In the genomic region with DNA sequence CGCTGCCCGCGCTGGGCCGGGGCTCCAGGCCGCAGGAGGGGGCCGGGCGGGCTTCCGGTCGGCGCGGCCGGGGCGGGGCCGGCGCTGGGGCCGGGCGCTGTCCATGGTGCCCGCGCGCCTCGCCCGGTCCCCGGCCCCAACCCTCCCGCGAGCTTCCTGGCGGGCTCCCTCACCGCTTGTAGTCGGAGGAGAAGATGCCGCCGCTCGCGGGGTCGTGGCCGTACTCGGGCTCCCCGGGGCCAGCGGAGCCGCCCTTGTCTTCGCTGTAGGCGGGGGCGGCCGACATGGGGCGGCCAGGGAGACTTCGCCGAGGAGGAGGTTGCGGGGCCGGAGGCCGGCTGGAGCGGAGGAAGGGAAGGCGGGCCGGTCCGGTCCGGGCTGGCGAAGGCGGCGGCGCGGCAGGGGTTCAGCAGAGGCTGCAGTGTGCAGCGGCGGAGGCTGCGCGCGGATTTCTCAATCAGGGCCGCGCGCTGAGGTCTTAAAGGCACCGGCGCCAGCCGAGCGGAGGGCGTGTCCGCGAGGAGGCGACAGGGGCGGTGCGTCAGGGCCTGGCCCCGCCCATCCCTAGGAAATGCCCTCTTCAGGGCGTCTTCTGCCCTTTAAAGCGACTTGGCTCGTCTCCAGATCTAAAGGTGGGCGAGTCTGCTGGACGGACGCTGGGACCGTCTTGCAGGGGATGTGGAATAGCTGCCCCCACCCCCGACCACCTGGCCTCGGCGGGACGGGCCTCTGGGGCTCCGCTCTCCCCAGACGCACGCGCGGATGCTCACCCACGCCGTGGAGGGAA, we compare ENCODE assay signal across 8 cellular contexts. TPM values are rescaled to one million over a fixed set of nuclear protein-coding genes. Genes with fewer than 3 reads are reported as not detected.
DNase-seq lines count a peak whose midpoint lies in the region; TF ChIP-seq lines count a peak whose summit lies in the region.

A gene with protein sequence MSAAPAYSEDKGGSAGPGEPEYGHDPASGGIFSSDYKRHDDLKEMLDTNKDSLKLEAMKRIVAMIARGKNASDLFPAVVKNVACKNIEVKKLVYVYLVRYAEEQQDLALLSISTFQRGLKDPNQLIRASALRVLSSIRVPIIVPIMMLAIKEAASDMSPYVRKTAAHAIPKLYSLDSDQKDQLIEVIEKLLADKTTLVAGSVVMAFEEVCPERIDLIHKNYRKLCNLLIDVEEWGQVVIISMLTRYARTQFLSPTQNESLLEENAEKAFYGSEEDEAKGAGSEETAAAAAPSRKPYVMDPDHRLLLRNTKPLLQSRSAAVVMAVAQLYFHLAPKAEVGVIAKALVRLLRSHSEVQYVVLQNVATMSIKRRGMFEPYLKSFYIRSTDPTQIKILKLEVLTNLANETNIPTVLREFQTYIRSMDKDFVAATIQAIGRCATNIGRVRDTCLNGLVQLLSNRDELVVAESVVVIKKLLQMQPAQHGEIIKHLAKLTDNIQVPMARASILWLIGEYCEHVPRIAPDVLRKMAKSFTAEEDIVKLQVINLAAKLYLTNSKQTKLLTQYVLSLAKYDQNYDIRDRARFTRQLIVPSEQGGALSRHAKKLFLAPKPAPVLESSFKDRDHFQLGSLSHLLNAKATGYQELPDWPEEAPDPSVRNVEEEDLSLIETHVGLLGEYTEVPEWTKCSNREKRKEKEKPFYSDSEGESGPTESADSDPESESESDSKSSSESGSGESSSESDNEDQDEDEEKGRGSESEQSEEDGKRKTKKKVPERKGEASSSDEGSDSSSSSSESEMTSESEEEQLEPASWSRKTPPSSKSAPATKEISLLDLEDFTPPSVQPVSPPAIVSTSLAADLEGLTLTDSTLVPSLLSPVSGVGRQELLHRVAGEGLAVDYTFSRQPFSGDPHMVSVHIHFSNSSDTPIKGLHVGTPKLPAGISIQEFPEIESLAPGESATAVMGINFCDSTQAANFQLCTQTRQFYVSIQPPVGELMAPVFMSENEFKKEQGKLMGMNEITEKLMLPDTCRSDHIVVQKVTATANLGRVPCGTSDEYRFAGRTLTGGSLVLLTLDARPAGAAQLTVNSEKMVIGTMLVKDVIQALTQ (minus strand): TSS at position 455 of the 787 bp plus-strand sequence. CDS start 169 bp downstream, at position 286.

- in situ Hi-C loops in HAP-1 (cut with MboI; ENCODE audit: low sequenced_read_pairs), result no loop called here

- H3K4me2 ChIP-seq in MM.1S (ENCODE audit: low read depth, low read length), result peak within 1 kb of the TSS; percentile 97

- peak within 1 kb of the TSS; percentile 88 for H2AFZ ChIP-seq in MM.1S (ENCODE audit: low read length)

- peaks cover 5% of the 10 kb centered on the region for H3K9me3 Mint-ChIP-seq in glutamatergic neuron (ENCODE audit: unreplicated experiment)
- no peaks in the 10 kb centered on the region for H3K9me3 Mint-ChIP-seq in osteocyte (ENCODE audit: unreplicated experiment)

- peaks cover 11% of the 10 kb centered on the region for H3K4me1 ChIP-seq in HAP-1
- peaks cover 3% of the 10 kb centered on the region; the same call in 1 of the 2 replicates for H3K4me1 ChIP-seq in MM.1S (ENCODE audit: low read length)
- no peaks in the 10 kb centered on the region for H3K4me1 ChIP-seq in testis

- no peaks in the 10 kb centered on the region for H3K36me3 Mint-ChIP-seq in glutamatergic neuron (ENCODE audit: unreplicated experiment)
- no peaks in the 10 kb centered on the region for H3K36me3 Mint-ChIP-seq in osteocyte (ENCODE audit: unreplicated experiment)

- H3K4me3 Mint-ChIP-seq in glutamatergic neuron (ENCODE audit: unreplicated experiment) (peak within 1 kb of the TSS; percentile 65), osteocyte (ENCODE audit: unreplicated experiment) (peak within 1 kb of the TSS; percentile 75)

- H3K36me3 ChIP-seq in HAP-1 (replicated peaks), result no peaks in the 10 kb centered on the region
- H3K36me3 ChIP-seq in MM.1S (replicated peaks; ENCODE audit: insufficient read depth, low read length), result no peaks in the 10 kb centered on the region
- no peaks in the 10 kb centered on the region for H3K36me3 ChIP-seq in SK-N-MC (ENCODE audit: insufficient read depth, low read length)
- H3K36me3 ChIP-seq in testis (ENCODE audit: low read depth, missing control alignments), result no peaks in the 10 kb centered on the region

- no peaks in the 10 kb centered on the region for H3K9me2 ChIP-seq in MM.1S (replicated peaks; ENCODE audit: insufficient read depth, low read length)

- peak within 1 kb of the TSS; percentile 70 for H3K4me3 ChIP-seq in HAP-1
- H3K4me3 ChIP-seq in MM.1S (ENCODE audit: low read length), result peak within 1 kb of the TSS; percentile 80
- H3K4me3 ChIP-seq in SK-N-MC, result peak within 1 kb of the TSS; percentile 92
- peak within 1 kb of the TSS; percentile 62 to 76 for H3K4me3 ChIP-seq in testis

- H3K4me1 Mint-ChIP-seq in glutamatergic neuron (ENCODE audit: low read depth, unreplicated experiment), result no peaks in the 10 kb centered on the region
- H3K4me1 Mint-ChIP-seq in osteocyte (ENCODE audit: unreplicated experiment), result no peaks in the 10 kb centered on the region

- H3K27me3 ChIP-seq in HAP-1 (ENCODE audit: low read depth), result peaks cover 5% of the 10 kb centered on the region
- 0 out of 2 replicates have a peak, but pooled peaks cover 6% of the 10 kb centered on the region for H3K27me3 ChIP-seq in MM.1S (replicated peaks; ENCODE audit: insufficient read depth, low read length)
- no peaks in the 10 kb centered on the region for H3K27me3 ChIP-seq in testis

- intact Hi-C loops in testis (cut with DNase I; ENCODE audit: low total_unique reads), result no loop called here

- H3K9me3 ChIP-seq in HAP-1 (no peaks in the 10 kb centered on the region), MM.1S (replicated peaks; ENCODE audit: insufficient read depth, low read length) (no peaks in the 10 kb centered on the region), SK-N-MC (ENCODE audit: low read depth, low read length) (no peaks in the 10 kb centered on the region), testis (no peaks in the 10 kb centered on the region)

- H3K27me3 Mint-ChIP-seq in glutamatergic neuron (ENCODE audit: unreplicated experiment), result peaks cover 7% of the 10 kb centered on the region
- no peaks in the 10 kb centered on the region for H3K27me3 Mint-ChIP-seq in osteocyte (ENCODE audit: unreplicated experiment)

- H3K27ac Mint-ChIP-seq in glutamatergic neuron (ENCODE audit: unreplicated experiment), result no peak within 1 kb of the TSS
- no peak within 1 kb of the TSS for H3K27ac Mint-ChIP-seq in osteocyte (ENCODE audit: unreplicated experiment)

- H3K79me2 ChIP-seq in MM.1S (ENCODE audit: low read length), result no peaks in the 10 kb centered on the region

- TF ChIP-seq POLR2A in testis (IDR thresholded peaks at IDR 0.05), result no peak

- H3K27ac ChIP-seq in MM.1S (ENCODE audit: low read length), result no peak within 1 kb of the TSS
- H3K27ac ChIP-seq in SK-N-MC, result no peak within 1 kb of the TSS
- H3K27ac ChIP-seq in testis, result peak within 1 kb of the TSS; percentile 19 to 45

- TF ChIP-seq CTCF in MM.1S (IDR thresholded peaks at IDR 0.05; ENCODE audit: low read length) (no peak), glutamatergic neuron (IDR thresholded peaks at IDR 0.05; ENCODE audit: partially characterized antibody, unreplicated experiment) (no peak), osteocyte (IDR thresholded peaks at IDR 0.05) (no peak), testis (IDR thresholded peaks at IDR 0.05) (no peak)

- no peaks in the 10 kb centered on the region for H3F3A ChIP-seq in MM.1S (ENCODE audit: insufficient read depth, low read length)

- no peak within 1 kb of the TSS for H3K9ac ChIP-seq in MM.1S (ENCODE audit: low read length)
- no peak within 1 kb of the TSS for H3K9ac ChIP-seq in SK-N-MC (ENCODE audit: insufficient read length)

- 0 to 1% methylated on average over 28 to 55 of the region's 95 CpGs for WGBS in testis, 2 donors

- H4K20me1 ChIP-seq in MM.1S (ENCODE audit: insufficient read depth, low read length), result no peaks in the 10 kb centered on the region

- DNase-seq in Daoy (ENCODE audit: low read depth), result peak; percentile 85
- peak; percentile 84 to 92 for DNase-seq in HAP-1 (ENCODE audit: low spot score in 2 of 2)
- peak; percentile 77 for DNase-seq in MM.1S
- DNase-seq in SK-N-MC (ENCODE audit: low read depth, low spot score), result no peak
- peak; percentile 79 for DNase-seq in activated naive CD4-positive, alpha-beta T cell treated with anti-CD3 and anti-CD28 coated beads, Interleukin-2, amount 50 U/mL, for 16 hours
- DNase-seq in glutamatergic neuron, result peak; percentile 88
- peak; percentile 90 for DNase-seq in osteocyte (ENCODE audit: extremely low spot score, unreplicated experiment)
- peak; percentile 83 for DNase-seq in testis

RNA-seq across cellular contexts. Expression of the gene that starts here (rescaled TPM):
- total RNA-seq in Daoy (2014; rRNA removed; shearing (Covaris generic)), result 0.24 and 1.5 TPM in 2 replicates
- total RNA-seq in glutamatergic neuron (ENCODE audit: unreplicated experiment), result 218 TPM
- total RNA-seq in osteocyte, result 0.51 TPM in 1 of 2 replicates, not detected in the other
- total RNA-seq in testis, result 10 to 100 TPM; 12.0 to 15.5 TPM
- 22.9 TPM for polyA plus RNA-seq in testis (ENCODE audit: insufficient read depth, low read depth, low replicate concordance)

Comparison
In these comparisons a context has a peak if more than half of its experiments do, and no peak if none do; other contexts are left out.
1. RNA of the gene that starts here (total RNA-seq): 218 TPM in glutamatergic neuron (single experiment); 12.0 to 15.5 TPM in testis, 0.24 to 1.5 TPM in Daoy and 0.51 TPM in osteocyte; every median in the first group is over 10 times any median in the second.
2. Peak in DNase-seq in osteocyte; RNA of the gene not detected or under 1 TPM.
3. H3K27ac ChIP-seq: peak in testis (2 of 2); none in MM.1S (single experiment) and SK-N-MC (single experiment).
4. Peak in every context shown above with its lines, with median percentiles within 50 percentile points of each other: H3K4me3 ChIP-seq.